ENCODE assay signal across 8 cellular contexts in the genomic region with DNA sequence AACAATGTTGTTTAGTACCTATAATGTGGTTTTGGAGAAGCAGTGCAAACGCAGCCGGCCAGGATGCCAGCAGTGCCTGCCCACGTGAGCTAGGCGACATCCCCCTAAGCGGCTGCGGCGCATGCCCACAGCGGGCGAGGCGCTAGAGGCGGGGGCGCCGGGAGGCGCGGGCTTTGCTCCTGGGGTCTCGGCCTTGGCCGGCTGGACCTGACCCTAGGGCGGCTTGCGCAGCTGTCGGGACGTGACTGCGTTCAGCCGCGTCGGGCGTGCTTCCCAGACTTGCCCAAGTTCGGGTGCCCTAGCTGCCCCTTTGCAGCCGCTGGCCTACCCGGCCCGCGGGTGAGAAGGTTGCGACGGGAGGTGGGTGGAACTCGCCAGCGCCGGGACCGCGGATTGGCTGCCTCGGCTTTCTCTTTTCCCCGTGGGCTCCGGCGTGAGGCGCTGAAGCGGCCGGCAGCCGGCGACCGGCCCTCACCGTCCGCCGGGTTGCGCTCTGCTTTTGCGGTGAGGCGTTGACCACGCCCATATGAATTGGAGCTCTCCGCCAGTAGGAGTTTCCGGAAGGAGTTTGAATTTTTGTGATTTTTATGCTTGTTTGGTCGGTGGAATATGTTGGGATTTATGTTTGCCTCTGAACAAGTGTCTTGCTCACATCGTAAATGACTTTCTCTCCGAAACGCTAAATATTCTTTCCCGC. TPM values are rescaled to one million over a fixed set of nuclear protein-coding genes. Genes with fewer than 3 reads are reported as not detected.
DNase-seq lines count a peak whose midpoint lies in the region; ATAC-seq, FAIRE-seq and TF ChIP-seq lines count a peak whose summit lies in the region.

A gene (plus strand): TSS at position 122 of the 697 bp plus-strand sequence. CDS start 599 bp downstream, outside the sequence.

- no peak within 1 kb of the TSS for H3K27ac ChIP-seq in AG04450 (ENCODE audit: low read depth, low read length)
- H3K27ac ChIP-seq in WERI-Rb-1, result peak within 1 kb of the TSS; percentile 97

- H3K36me3 ChIP-seq in WERI-Rb-1 (no peaks in the 10 kb centered on the region; the same call in none of the 2 replicates), bronchial epithelial cell (ENCODE audit: control insufficient read depth, insufficient read depth, low read length) (no peaks in the 10 kb centered on the region)

- TF ChIP-seq CTCF in AG04450 (IDR thresholded peaks at IDR 0.05; ENCODE audit: low read depth, low read length), result peak; percentile 36
- peak; percentile 38; the same call in 1 of the 2 replicates for TF ChIP-seq CTCF in WERI-Rb-1 (IDR thresholded peaks at IDR 0.05; ENCODE audit: low read depth, low read length)
- TF ChIP-seq CTCF in bronchial epithelial cell (IDR thresholded peaks at IDR 0.05; ENCODE audit: insufficient read depth, low read length, severe bottlenecking), result peak; percentile 54

- H3K4me3 Mint-ChIP-seq in immature natural killer cell, result peak within 1 kb of the TSS; percentile 94 to 99 (median 97)

- H3K4me3 ChIP-seq in AG04450 (ENCODE audit: low read depth, low read length) (peak within 1 kb of the TSS; percentile 84), WERI-Rb-1 (ENCODE audit: low read depth, low read length) (peak within 1 kb of the TSS; percentile 84), bronchial epithelial cell (ENCODE audit: low read depth, low read length) (peak within 1 kb of the TSS; percentile 58)

- no peak for FAIRE-seq in bronchial epithelial cell (lab: Jason Lieb, UNC)

- H3K4me1 Mint-ChIP-seq in immature natural killer cell, result peaks cover 21 to 45% of the 10 kb centered on the region in 2 donors

- no peaks in the 10 kb centered on the region for H3K9me3 ChIP-seq in AG04450 (ENCODE audit: control insufficient read depth, insufficient read depth, low read length)
- no peaks in the 10 kb centered on the region for H3K9me3 ChIP-seq in WERI-Rb-1 (ENCODE audit: severe bottlenecking)

- CTCF ChIA-PET in AG04450 (lab: Charles Lee), result interaction anchor here (0.6 to 3.8 kb wide), 10 partner anchors 8 to 1392 kb away, joined by 3 to 26 read pairs (median 4); a partner anchor contains a TSS

- ATAC-seq in GM18870 (IDR thresholded peaks at IDR 0.05; ENCODE audit: unreplicated experiment) (peak; percentile 77), HG03135 (IDR thresholded peaks at IDR 0.05; ENCODE audit: unreplicated experiment) (peak; percentile 93)

- peak within 1 kb of the TSS; percentile 92 to 98 (median 96) for H3K27ac Mint-ChIP-seq in immature natural killer cell

- DNase-seq in AG04450 (ENCODE audit: low read depth, low spot score) (peak; percentile 62), NCI-H2196 (lab: John Stamatoyannopoulos, UW; ENCODE audit: unreplicated experiment) (peak; percentile 89), WERI-Rb-1 (peak; percentile 90), bronchial epithelial cell (ENCODE audit: low read depth) (peak; percentile 81), immature natural killer cell (peak; percentile 86 to 89 (median 87)), smooth muscle cell of the brain vasculature (ENCODE audit: low read depth, low spot score) (peak; percentile 71)

- H3K9me3 Mint-ChIP-seq in immature natural killer cell, result no peaks in the 10 kb centered on the region

- POLR2A ChIA-PET in AG04450 (lab: Yijun Ruan, JAX), result interaction anchor here (1.0 to 2.0 kb wide), 4 partner anchors 23 to 61 kb away, joined by 3 to 41 read pairs (median 8); a partner anchor contains a TSS

- no peaks in the 10 kb centered on the region for H3K36me3 Mint-ChIP-seq in immature natural killer cell

- H3K27me3 ChIP-seq in AG04450 (ENCODE audit: control insufficient read depth, insufficient read depth, low read length) (no peaks in the 10 kb centered on the region), WERI-Rb-1 (ENCODE audit: insufficient read depth, low read depth, severe bottlenecking) (no peaks in the 10 kb centered on the region), bronchial epithelial cell (ENCODE audit: control insufficient read depth, insufficient read depth, low read length) (no peaks in the 10 kb centered on the region)

- H3K27me3 Mint-ChIP-seq in immature natural killer cell (ENCODE audit: low read depth in 3 of 3), result peaks cover 0 to 4% (median 0%) of the 10 kb centered on the region in 3 donors

RNA-seq across cellular contexts. Expression of the gene that starts here (rescaled TPM):
- 18.8 and 23.3 TPM in 2 replicates for polyA plus RNA-seq in AG04450 (2011; rRNA removed)
- polyA minus RNA-seq in AG04450 (2011; rRNA and poly(A)+ RNA removed), result 19.4 and 30.7 TPM in 2 replicates
- 37.6 and 40.3 TPM in 2 replicates for total RNA-seq in bronchial epithelial cell
- polyA plus RNA-seq in immature natural killer cell, result 10 to 100 TPM; 46.8 to 61.6 (median 50.3) TPM
